Comparison of ENCODE assay signal across 9 cellular contexts in genomic region chr2:11482473-11483031, GRCh38. TPM values are rescaled to one million over a fixed set of nuclear protein-coding genes. Genes with fewer than 3 reads are reported as not detected.
DNase-seq lines count a peak whose midpoint lies in the region; ATAC-seq and TF ChIP-seq lines count a peak whose summit lies in the region.
"Had no signal": no experiment of that assay in that cellular context is flagged by ENCODE, and none has a peak within 500 bp of the region (broad histone marks: within the 10 kb centered on the region; RNA-seq: fewer than 3 reads in every experiment).

No MANE protein-coding gene starts in this region.

- H3K27me3 Mint-ChIP-seq in activated CD8-positive, alpha-beta memory T cell treated with anti-CD3 and anti-CD28 coated beads, Interleukin-2, amount 10 ng/mL, durations not matched to agents 7 days and 5 days: peaks cover 65% of the 10 kb centered on the region
- peaks cover 55% of the 10 kb centered on the region for H3K27me3 Mint-ChIP-seq in activated naive CD4-positive, alpha-beta T cell treated with anti-CD3 and anti-CD28 coated beads for 36 hours (ENCODE audit: low read depth)

- no peak overlapping the region for H3K9ac ChIP-seq in duodenal mucosa (ENCODE audit: low read depth in 1 of 2, low read length in 2 of 2)

- H3K27ac Mint-ChIP-seq in activated CD8-positive, alpha-beta memory T cell treated with anti-CD3 and anti-CD28 coated beads, Interleukin-2, amount 10 ng/mL, durations not matched to agents 7 days and 5 days: no peak overlapping the region
- H3K27ac Mint-ChIP-seq in activated naive CD4-positive, alpha-beta T cell treated with anti-CD3 and anti-CD28 coated beads for 36 hours: no peak overlapping the region

- no peaks in the 10 kb centered on the region for H3K9me3 Mint-ChIP-seq in activated CD8-positive, alpha-beta memory T cell treated with anti-CD3 and anti-CD28 coated beads, Interleukin-2, amount 10 ng/mL, durations not matched to agents 7 days and 5 days (ENCODE audit: low read depth)
- H3K9me3 Mint-ChIP-seq in activated naive CD4-positive, alpha-beta T cell treated with anti-CD3 and anti-CD28 coated beads for 36 hours: no peaks in the 10 kb centered on the region

- H3K4me3 ChIP-seq in duodenal mucosa (ENCODE audit: low read depth in 1 of 2, low read length in 2 of 2): peak overlapping the region; percentile 52 to 73
- peak overlapping the region; percentile 28 for H3K4me3 ChIP-seq in upper lobe of right lung

- H3K4me3 Mint-ChIP-seq in activated CD8-positive, alpha-beta memory T cell treated with anti-CD3 and anti-CD28 coated beads, Interleukin-2, amount 10 ng/mL, durations not matched to agents 7 days and 5 days: no peak overlapping the region
- no peak overlapping the region for H3K4me3 Mint-ChIP-seq in activated naive CD4-positive, alpha-beta T cell treated with anti-CD3 and anti-CD28 coated beads for 36 hours

- H3K27ac ChIP-seq in duodenal mucosa (ENCODE audit: low read depth, low read length) (no peak overlapping the region), upper lobe of right lung (no peak overlapping the region)

- H3K4me1 ChIP-seq in duodenal mucosa (ENCODE audit: control insufficient read depth in 1 of 2, insufficient read depth in 2 of 2, low read length in 2 of 2): peaks cover 4% of the 10 kb centered on the region in 2 donors
- H3K4me1 ChIP-seq in upper lobe of right lung: peaks cover 4% of the 10 kb centered on the region

- peak; percentile 18 for ATAC-seq in activated CD8-positive, alpha-beta memory T cell treated with anti-CD3 and anti-CD28 coated beads, Interleukin-2, amount 10 ng/mL, durations not matched to agents 7 days and 5 days
- peak; percentile 38 for ATAC-seq in upper lobe of right lung

- H3K27me3 ChIP-seq in duodenal mucosa (ENCODE audit: control insufficient read depth in 1 of 2, insufficient read depth in 2 of 2, low read length in 2 of 2) (peaks cover 24 to 29% of the 10 kb centered on the region in 2 donors), upper lobe of right lung (peaks cover 67% of the 10 kb centered on the region)

- intact Hi-C loops in upper lobe of right lung (cut with DNase I): no loop called here
- intact Hi-C loops in activated naive CD4-positive, alpha-beta T cell treated with anti-CD3 and anti-CD28 coated beads for 36 hours (cut with micrococcal nuclease): no loop called here

- DNase-seq in activated CD8-positive, alpha-beta memory T cell treated with anti-CD3 and anti-CD28 coated beads, Interleukin-2, amount 10 ng/mL, durations not matched to agents 7 days and 5 days: peak; percentile 7
- no peak for DNase-seq in activated CD8-positive, alpha-beta memory T cell treated with anti-CD3 and anti-CD28 coated beads for 24 hours
- peak; percentile 25 for DNase-seq in medulla oblongata (ENCODE audit: extremely low spot score)
- DNase-seq in upper lobe of right lung: no peak
- no peak for DNase-seq in activated CD4-positive, alpha-beta T cell treated with anti-CD3 and anti-CD28 coated beads for 1 hour
- DNase-seq in activated naive CD4-positive, alpha-beta T cell treated with anti-CD3 and anti-CD28 coated beads for 36 hours: no peak
- no peak for DNase-seq in NCI-H1694 (lab: John Stamatoyannopoulos, UW)
- DNase-seq: effector CD8-positive, alpha-beta T cell had no signal

- H3K4me1 Mint-ChIP-seq in activated CD8-positive, alpha-beta memory T cell treated with anti-CD3 and anti-CD28 coated beads, Interleukin-2, amount 10 ng/mL, durations not matched to agents 7 days and 5 days: peaks cover 4% of the 10 kb centered on the region
- H3K4me1 Mint-ChIP-seq in activated naive CD4-positive, alpha-beta T cell treated with anti-CD3 and anti-CD28 coated beads for 36 hours (ENCODE audit: low read depth): peaks cover 7% of the 10 kb centered on the region

- TF ChIP-seq CTCF in upper lobe of right lung (IDR thresholded peaks at IDR 0.05): no peak

- peaks cover 2% of the 10 kb centered on the region for H3K36me3 Mint-ChIP-seq in activated CD8-positive, alpha-beta memory T cell treated with anti-CD3 and anti-CD28 coated beads, Interleukin-2, amount 10 ng/mL, durations not matched to agents 7 days and 5 days
- H3K36me3 Mint-ChIP-seq in activated naive CD4-positive, alpha-beta T cell treated with anti-CD3 and anti-CD28 coated beads for 36 hours (ENCODE audit: low read depth): no peaks in the 10 kb centered on the region

- H3K9me3 ChIP-seq in duodenal mucosa (ENCODE audit: control insufficient read depth in 1 of 2, low read length in 2 of 2) (no peaks in the 10 kb centered on the region), upper lobe of right lung (no peaks in the 10 kb centered on the region)

- CTCF ChIA-PET in activated CD8-positive, alpha-beta memory T cell treated with anti-CD3 and anti-CD28 coated beads, Interleukin-2, amount 10 ng/mL, durations not matched to agents 7 days and 5 days (lab: Charles Lee): interaction anchor here (9.9 kb wide), 1 partner anchor 101 kb away, joined by 186 read pairs; no protein-coding TSS in a partner anchor
- CTCF ChIA-PET in activated naive CD4-positive, alpha-beta T cell treated with anti-CD3 and anti-CD28 coated beads for 36 hours (lab: Charles Lee): no interaction called here

- H3K36me3 ChIP-seq in duodenal mucosa (ENCODE audit: control insufficient read depth in 1 of 2, insufficient read depth in 2 of 2, low read length in 2 of 2) (no peaks in the 10 kb centered on the region), upper lobe of right lung (no peaks in the 10 kb centered on the region)

RNA-seq across cellular contexts. Expression of gene E2F6, which starts 16.6 kb away (rescaled TPM):
- total RNA-seq in activated CD8-positive, alpha-beta memory T cell treated with anti-CD3 and anti-CD28 coated beads, Interleukin-2, amount 10 ng/mL, durations not matched to agents 7 days and 5 days: 10 to 100 TPM in 1 of 2 experiments, 1 to 10 TPM in 1; 7.5 to 11.8 TPM
- total RNA-seq in upper lobe of right lung: 14.5 TPM
- total RNA-seq in activated naive CD4-positive, alpha-beta T cell treated with anti-CD3 and anti-CD28 coated beads for 36 hours: 1 to 10 TPM; 8.7 to 9.4 TPM

RNA-seq across cellular contexts. Expression of gene GREB1, which starts 51.3 kb away (rescaled TPM):
- 1 to 10 TPM in 1 of 2 experiments, under 1 TPM in 1; 0.91 to 1.4 TPM for total RNA-seq in activated CD8-positive, alpha-beta memory T cell treated with anti-CD3 and anti-CD28 coated beads, Interleukin-2, amount 10 ng/mL, durations not matched to agents 7 days and 5 days
- total RNA-seq in upper lobe of right lung: 0.90 TPM
- total RNA-seq in activated naive CD4-positive, alpha-beta T cell treated with anti-CD3 and anti-CD28 coated beads for 36 hours: under 1 TPM; 0.38 to 0.42 TPM

Comparison
In these comparisons a context has a peak if more than half of its experiments do, and no peak if none do; other contexts are left out.
1. DNase-seq: peak in activated CD8-positive, alpha-beta memory T cell treated with anti-CD3 and anti-CD28 coated beads, Interleukin-2, amount 10 ng/mL, durations not matched to agents 7 days and 5 days (single experiment) and medulla oblongata (single experiment); none in activated CD8-positive, alpha-beta memory T cell treated with anti-CD3 and anti-CD28 coated beads for 24 hours (single experiment), upper lobe of right lung (single experiment), activated CD4-positive, alpha-beta T cell treated with anti-CD3 and anti-CD28 coated beads for 1 hour (single experiment), activated naive CD4-positive, alpha-beta T cell treated with anti-CD3 and anti-CD28 coated beads for 36 hours (single experiment) and NCI-H1694 (single experiment).